Comparison of ENCODE assay signal across 10 cellular contexts in genomic region chr10:97024181-97025073, GRCh38.
A peak's percentile ranks its signal among the peaks of the same experiment; 100 is the strongest.
DNase-seq lines count a peak whose midpoint lies in the region; TF ChIP-seq lines count a peak whose summit lies in the region.
"Had no signal": no experiment of that assay in that cellular context is flagged by ENCODE, and none has a peak within 500 bp of the region (broad histone marks: within the 10 kb centered on the region; RNA-seq: fewer than 3 reads in every experiment).

No MANE protein-coding gene starts in this region.

- H3K4me1 ChIP-seq in OCI-LY1 (ENCODE audit: insufficient read depth, low read length, severe bottlenecking) = peaks cover 20% of the 10 kb centered on the region
- H3K4me1 ChIP-seq in CD4-positive, alpha-beta memory T cell (ENCODE audit: insufficient read depth, low read length) = no peaks in the 10 kb centered on the region

- H3K9me2 ChIP-seq in OCI-LY1 (ENCODE audit: low read depth, low read length) = no peaks in the 10 kb centered on the region

- DNase-seq in Daoy (ENCODE audit: low read depth) = peak; percentile 71
- DNase-seq in epithelial cell of prostate (ENCODE audit: low read depth, low spot score) = peak; percentile 43
- no peak for DNase-seq in osteocyte (ENCODE audit: extremely low spot score, unreplicated experiment)
- DNase-seq in activated CD4-positive, alpha-beta T cell treated with anti-CD3 and anti-CD28 coated beads, Interleukin-2, amount 50 U/mL, for 48 hours = no peak
- DNase-seq in HuH-7.5 (ENCODE audit: low spot score) = no peak
- no peak for DNase-seq in CD4-positive, alpha-beta memory T cell
- no peak for DNase-seq in AG08395 (ENCODE audit: low spot score)

- H3K79me2 ChIP-seq in OCI-LY1 (ENCODE audit: insufficient read depth, low read length) = no peaks in the 10 kb centered on the region

- H3K27ac Mint-ChIP-seq in osteocyte (ENCODE audit: unreplicated experiment) = peak overlapping the region; percentile 86
- H3K27ac Mint-ChIP-seq in CD4-positive, alpha-beta memory T cell = no peak overlapping the region
- H3K27ac Mint-ChIP-seq: activated naive CD4-positive, alpha-beta T cell treated with anti-CD3 and anti-CD28 coated beads, Interleukin-2, amount 50 U/mL, for 24 hours had no signal

- H3K9me3 Mint-ChIP-seq in osteocyte (ENCODE audit: unreplicated experiment) = no peaks in the 10 kb centered on the region
- H3K9me3 Mint-ChIP-seq in CD4-positive, alpha-beta memory T cell = no peaks in the 10 kb centered on the region
- H3K9me3 Mint-ChIP-seq: activated naive CD4-positive, alpha-beta T cell treated with anti-CD3 and anti-CD28 coated beads, Interleukin-2, amount 50 U/mL, for 24 hours had no signal

- TF ChIP-seq CTCF in OCI-LY1 (IDR thresholded peaks at IDR 0.05; ENCODE audit: low read length) = no peak
- no peak for TF ChIP-seq CTCF in osteocyte (IDR thresholded peaks at IDR 0.05)

- H3K4me3 Mint-ChIP-seq in osteocyte (ENCODE audit: unreplicated experiment) = no peak overlapping the region
- no peak overlapping the region for H3K4me3 Mint-ChIP-seq in CD4-positive, alpha-beta memory T cell
- H3K4me3 Mint-ChIP-seq: activated naive CD4-positive, alpha-beta T cell treated with anti-CD3 and anti-CD28 coated beads, Interleukin-2, amount 50 U/mL, for 24 hours had no signal

- H3F3A ChIP-seq in OCI-LY1 (ENCODE audit: insufficient read depth, low read length) = no peaks in the 10 kb centered on the region

- no peak overlapping the region for H2AFZ ChIP-seq in OCI-LY1 (ENCODE audit: low read length)

- H3K9ac ChIP-seq in OCI-LY1 (ENCODE audit: low read length) = no peak overlapping the region

- no peaks in the 10 kb centered on the region for H3K27me3 ChIP-seq in OCI-LY1 (ENCODE audit: insufficient read depth, low read length)
- H3K27me3 ChIP-seq in CD4-positive, alpha-beta memory T cell (ENCODE audit: insufficient read depth, low read length) = no peaks in the 10 kb centered on the region

- POLR2A ChIA-PET in CD4-positive, alpha-beta memory T cell (lab: Charles Lee; ENCODE audit: partially characterized antibody) = no interaction called here

- no peak overlapping the region for H3K4me3 ChIP-seq in OCI-LY1 (ENCODE audit: low read depth, low read length, poor library complexity, severe bottlenecking)
- no peak overlapping the region for H3K4me3 ChIP-seq in CD4-positive, alpha-beta memory T cell (ENCODE audit: low read length in 2 of 2)
- H3K4me3 ChIP-seq: lung had no signal

- no peaks in the 10 kb centered on the region for H3K36me3 Mint-ChIP-seq in osteocyte (ENCODE audit: unreplicated experiment)
- H3K36me3 Mint-ChIP-seq in CD4-positive, alpha-beta memory T cell = no peaks in the 10 kb centered on the region
- H3K36me3 Mint-ChIP-seq: activated naive CD4-positive, alpha-beta T cell treated with anti-CD3 and anti-CD28 coated beads, Interleukin-2, amount 50 U/mL, for 24 hours had no signal

- H3K9me3 ChIP-seq in OCI-LY1 (ENCODE audit: low read length) = no peaks in the 10 kb centered on the region
- H3K9me3 ChIP-seq in CD4-positive, alpha-beta memory T cell (ENCODE audit: control insufficient read depth in 1 of 2, low read length in 2 of 2) = no peaks in the 10 kb centered on the region

- H3K36me3 ChIP-seq in OCI-LY1 (ENCODE audit: insufficient read depth, low read length) = no peaks in the 10 kb centered on the region
- H3K36me3 ChIP-seq in CD4-positive, alpha-beta memory T cell (ENCODE audit: insufficient read depth, low read length) = no peaks in the 10 kb centered on the region

- no peaks in the 10 kb centered on the region for H4K20me1 ChIP-seq in OCI-LY1 (ENCODE audit: insufficient read depth, low read length)

- intact Hi-C loops in CD4-positive, alpha-beta memory T cell (cut with micrococcal nuclease) = loop anchor here (5.0 kb wide), 1 partner anchor 382 kb away; no protein-coding TSS in a partner anchor

- H3K4me2 ChIP-seq in OCI-LY1 (ENCODE audit: low read length) = no peak overlapping the region

- no peaks in the 10 kb centered on the region for H3K27me3 Mint-ChIP-seq in osteocyte (ENCODE audit: unreplicated experiment)
- H3K27me3 Mint-ChIP-seq in CD4-positive, alpha-beta memory T cell = no peaks in the 10 kb centered on the region
- H3K27me3 Mint-ChIP-seq: activated naive CD4-positive, alpha-beta T cell treated with anti-CD3 and anti-CD28 coated beads, Interleukin-2, amount 50 U/mL, for 24 hours had no signal

- H3K27ac ChIP-seq in OCI-LY1 (ENCODE audit: low read depth, low read length, poor library complexity, severe bottlenecking) = peak overlapping the region; percentile 17
- no peak overlapping the region for H3K27ac ChIP-seq in epithelial cell of prostate
- H3K27ac ChIP-seq in CD4-positive, alpha-beta memory T cell (ENCODE audit: low read depth, low read length) = no peak overlapping the region

- CTCF ChIA-PET in CD4-positive, alpha-beta memory T cell (lab: Charles Lee; ENCODE audit: partially characterized antibody) = interaction anchor here (0.8 to 6.9 kb wide), 22 partner anchors 8 to 632 kb away, joined by 3 to 86 read pairs (median 5); no protein-coding TSS in a partner anchor

- H3K4me1 Mint-ChIP-seq in osteocyte (ENCODE audit: unreplicated experiment) = peaks cover 37% of the 10 kb centered on the region
- H3K4me1 Mint-ChIP-seq in CD4-positive, alpha-beta memory T cell = no peaks in the 10 kb centered on the region
- H3K4me1 Mint-ChIP-seq: activated naive CD4-positive, alpha-beta T cell treated with anti-CD3 and anti-CD28 coated beads, Interleukin-2, amount 50 U/mL, for 24 hours had no signal

Comparison
In these comparisons a context has a peak if more than half of its experiments do, and no peak if none do; other contexts are left out.
1. DNase-seq: peak in Daoy (single experiment) and epithelial cell of prostate (single experiment); none in osteocyte (single experiment), activated CD4-positive, alpha-beta T cell treated with anti-CD3 and anti-CD28 coated beads, Interleukin-2, amount 50 U/mL, for 48 hours (0 of 2), HuH-7.5 (single experiment), CD4-positive, alpha-beta memory T cell (0 of 5) and AG08395 (single experiment).